ENCODE assay signal across 8 cellular contexts in the genomic region with DNA sequence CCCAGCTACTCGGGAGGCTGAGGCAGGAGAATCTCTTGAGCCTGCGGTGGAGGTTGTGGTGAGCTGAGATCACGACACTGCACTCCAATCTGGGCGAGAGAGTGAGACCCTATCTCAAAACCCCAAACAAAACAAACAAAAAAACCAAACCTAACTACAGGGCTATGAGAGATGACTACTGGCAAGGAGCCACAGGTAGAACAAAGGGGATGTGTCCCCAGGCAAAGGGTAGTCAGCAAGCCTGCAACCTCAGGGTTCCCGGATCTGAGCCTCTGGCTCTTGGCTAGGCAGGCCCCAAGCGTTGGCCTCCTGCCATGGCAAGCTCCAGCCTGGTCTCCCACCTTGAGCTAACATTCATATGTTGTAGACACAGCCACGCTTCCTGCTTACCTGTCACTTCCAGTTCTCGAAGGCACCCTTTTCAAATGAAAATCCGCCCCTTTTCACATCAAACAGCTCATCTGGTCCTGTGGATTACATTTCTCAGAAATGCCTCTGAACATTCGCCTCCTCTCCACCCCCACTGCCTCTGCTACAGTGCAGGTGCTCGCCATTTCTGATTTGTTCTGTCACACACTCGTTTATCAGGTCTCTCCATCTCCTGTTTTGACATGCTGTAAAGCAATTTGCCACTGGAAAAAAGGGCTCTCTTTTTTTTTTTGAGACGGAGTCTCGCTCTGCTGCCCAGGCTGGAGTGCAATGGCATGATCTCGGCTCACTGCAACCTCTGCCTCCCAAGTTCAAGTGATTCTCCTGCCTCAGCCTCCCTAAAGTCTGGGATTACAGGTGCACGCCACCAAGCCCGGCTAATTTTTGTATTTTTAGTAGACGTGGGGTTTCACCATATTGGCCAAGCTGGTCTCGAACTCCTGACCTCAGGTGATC. TPM values are rescaled to one million over a fixed set of nuclear protein-coding genes. Genes with fewer than 3 reads are reported as not detected.
DNase-seq lines count a peak whose midpoint lies in the region; ATAC-seq and TF ChIP-seq lines count a peak whose summit lies in the region.

No MANE protein-coding gene starts in this region.

- H3K36me3 Mint-ChIP-seq in natural killer cell = no peaks in the 10 kb centered on the region

- ATAC-seq in natural killer cell (peak in 2 of 3 donors; percentile 30 to 50), GM21528 (IDR thresholded peaks at IDR 0.05; ENCODE audit: low FRiP score, unreplicated experiment) (no peak), HG02973 (IDR thresholded peaks at IDR 0.05; ENCODE audit: unreplicated experiment) (no peak)

- no peaks in the 10 kb centered on the region for H3K9me3 Mint-ChIP-seq in natural killer cell

- peaks cover 13 to 21% of the 10 kb centered on the region in 2 donors for H3K4me1 Mint-ChIP-seq in natural killer cell

- intact Hi-C loops in natural killer cell (cut with micrococcal nuclease) = no loop called here

- no peak overlapping the region for H3K27ac Mint-ChIP-seq in natural killer cell

- TF ChIP-seq CTCF in natural killer cell (IDR thresholded peaks at IDR 0.05) = no peak

- DNase-seq in DMS79 treated with DMSO at 0.1 percent for 48 hours (lab: John Stamatoyannopoulos, UW) (peak; percentile 99), RPMI7951 (ENCODE audit: low read depth) (peak; percentile 67), natural killer cell (no peak), ureter (ENCODE audit: low spot score) (peak; percentile 82), HK-2 (ENCODE audit: unreplicated experiment) (no peak)
- peak; percentile 72 for DNase-seq in activated naive CD4-positive, alpha-beta T cell treated with Interleukin-2 at 50 U/mL for 16 hours

- no peaks in the 10 kb centered on the region for H3K27me3 Mint-ChIP-seq in natural killer cell (ENCODE audit: low read depth in 2 of 2)

- H3K4me3 Mint-ChIP-seq in natural killer cell = no peak overlapping the region

RNA-seq across cellular contexts. Expression of a gene that starts 13.1 kb away (rescaled TPM):
- total RNA-seq in RPMI7951 (2014; rRNA removed; shearing (Covaris generic)) = 337 and 389 TPM in 2 replicates
- 100 to 1,000 TPM; 323 to 428 (median 352) TPM for total RNA-seq in natural killer cell
- 221 TPM for total RNA-seq in ureter

Comparison
In these comparisons a context has a peak if more than half of its experiments do, and no peak if none do; other contexts are left out.
1. DNase-seq: peak in DMS79 treated with DMSO at 0.1 percent for 48 hours (single experiment), RPMI7951 (single experiment), activated naive CD4-positive, alpha-beta T cell treated with Interleukin-2 at 50 U/mL for 16 hours (single experiment) and ureter (single experiment); none in natural killer cell (single experiment) and HK-2 (single experiment).
2. ATAC-seq: peak in natural killer cell (2 of 3); none in GM21528 (single experiment) and HG02973 (single experiment).